17 cellular contexts compared by ENCODE assay signal in the genomic region with DNA sequence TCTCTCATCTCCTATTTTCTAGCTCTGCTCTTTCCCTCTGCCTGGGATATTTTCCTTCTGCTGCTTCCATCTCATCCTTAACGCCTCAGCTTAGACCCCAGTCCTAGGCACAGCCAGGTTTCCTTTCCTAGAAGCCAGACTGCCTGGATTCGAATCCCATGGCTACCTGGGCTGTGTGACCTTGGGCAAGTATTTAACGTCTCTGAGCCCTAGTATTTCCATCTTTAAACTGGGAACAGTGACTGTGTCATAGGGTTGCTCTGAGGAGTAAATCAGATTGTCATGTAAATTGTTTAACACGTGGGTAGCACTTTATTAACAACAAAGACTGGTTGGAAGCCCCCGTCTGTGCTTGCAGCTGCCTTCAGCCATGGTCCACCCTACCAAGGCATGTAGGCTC. TPM values are rescaled to one million over a fixed set of nuclear protein-coding genes. Genes with fewer than 3 reads are reported as not detected.
DNase-seq lines count a peak whose midpoint lies in the region; ATAC-seq and TF ChIP-seq lines count a peak whose summit lies in the region.
"Had no signal": no experiment of that assay in that cellular context is flagged by ENCODE, and none has a peak within 500 bp of the region (broad histone marks: within the 10 kb centered on the region; RNA-seq: fewer than 3 reads in every experiment).

No MANE protein-coding gene starts in this region.

- no peak overlapping the region for H3K4ac ChIP-seq in neuronal stem cell (ENCODE audit: low read length)

- H3K4me3 ChIP-seq in heart left ventricle (no peak overlapping the region), coronary artery (no peak overlapping the region), neuronal stem cell (ENCODE audit: low read length in 2 of 2) (no peak overlapping the region), transverse colon (no peak overlapping the region)
- H3K4me3 ChIP-seq: left lung had no signal

- ATAC-seq in heart left ventricle (no peak), GM21723 (IDR thresholded peaks at IDR 0.05; ENCODE audit: unreplicated experiment) (no peak), HG03045 (IDR thresholded peaks at IDR 0.05; ENCODE audit: unreplicated experiment) (no peak)
- ATAC-seq: left lung; stimulated activated memory B cell treated with anti-CD40 and anti-IgM and Interleukin-4, amounts not matched to agents 10 μg/mL and 1 μg/mL and 100 μg/mL, for 72 hours had no signal

- peaks cover 27 to 100% (median 95%) of the 10 kb centered on the region in 12 donors for H3K4me1 ChIP-seq in heart left ventricle
- peaks cover 9 to 18% of the 10 kb centered on the region in 2 donors for H3K4me1 ChIP-seq in neuronal stem cell (ENCODE audit: control insufficient read depth in 2 of 2, insufficient read depth in 1 of 2, low read depth in 1 of 2, low read length in 2 of 2)
- H3K4me1 ChIP-seq in transverse colon, result peaks cover 41 to 97% (median 71%) of the 10 kb centered on the region in 4 donors

- H2BK12ac ChIP-seq in neuronal stem cell (ENCODE audit: low read length), result no peak overlapping the region

- no peak overlapping the region for H2AFZ ChIP-seq in neuronal stem cell (ENCODE audit: low read length)

- H4K91ac ChIP-seq in neuronal stem cell (ENCODE audit: low read depth, low read length, poor library complexity), result no peak overlapping the region

- H2BK5ac ChIP-seq in neuronal stem cell (ENCODE audit: low read length), result no peak overlapping the region

- H4K8ac ChIP-seq in neuronal stem cell (ENCODE audit: low read depth, low read length), result no peak overlapping the region

- TF ChIP-seq CTCF in heart left ventricle (IDR thresholded peaks at IDR 0.05), result no peak
- TF ChIP-seq CTCF in coronary artery (IDR thresholded peaks at IDR 0.05), result no peak
- TF ChIP-seq CTCF in transverse colon (IDR thresholded peaks at IDR 0.05), result no peak
- TF ChIP-seq CTCF in GM13977 (IDR thresholded peaks at IDR 0.05; ENCODE audit: extremely low read depth, insufficient read depth, missing control alignments), result no peak

- H3K79me1 ChIP-seq in neuronal stem cell (ENCODE audit: low read depth, low read length), result no peaks in the 10 kb centered on the region

- intact Hi-C loops in heart left ventricle (cut with DNase I) (loop anchor here in 5 of 10 donors (2.0 to 10.0 kb wide), 5 partner anchors 15 to 125 kb away; no protein-coding TSS in a partner anchor), cardiac septum (cut with DNase I) (no loop called here), transverse colon (cut with DNase I; ENCODE audit: low total_unique reads) (no loop called here)

- H2BK15ac ChIP-seq in neuronal stem cell (ENCODE audit: low read length), result peak overlapping the region; percentile 42

- no peak overlapping the region for H2BK120ac ChIP-seq in neuronal stem cell (ENCODE audit: low read depth, low read length)

- DNase-seq in heart left ventricle (no peak), cardiac septum (ENCODE audit: low spot score) (no peak), coronary artery (ENCODE audit: low spot score) (no peak), neuronal stem cell (ENCODE audit: low spot score) (no peak), transverse colon (no peak), GM13977 (ENCODE audit: low spot score) (no peak)
- DNase-seq: endodermal cell; left lung; NCI-H345; NK-92 treated with Interleukin-12 subunit alpha and Interleukin-12 subunit beta, amount 100 ng/mL, for 24 hours had no signal

- no peaks in the 10 kb centered on the region for H3K36me3 ChIP-seq in heart left ventricle
- no peaks in the 10 kb centered on the region for H3K36me3 ChIP-seq in neuronal stem cell (replicated peaks in 1 of 2; ENCODE audit: control insufficient read depth in 2 of 2, insufficient read depth in 2 of 2, low read length in 2 of 2)
- no peaks in the 10 kb centered on the region for H3K36me3 ChIP-seq in transverse colon
- H3K36me3 ChIP-seq: left lung had no signal

- no peaks in the 10 kb centered on the region for H3K27me3 ChIP-seq in heart left ventricle
- peaks cover 0 to 30% (median 13%) of the 10 kb centered on the region in 3 experiments for H3K27me3 ChIP-seq in neuronal stem cell (ENCODE audit: control insufficient read depth in 3 of 3, insufficient read depth in 3 of 3, low read depth in 1 of 3, low read length in 3 of 3)
- H3K27me3 ChIP-seq in transverse colon, result no peaks in the 10 kb centered on the region

- H3K9me3 ChIP-seq in heart left ventricle (no peaks in the 10 kb centered on the region), neuronal stem cell (replicated peaks in 1 of 2; ENCODE audit: control insufficient read depth in 2 of 2, insufficient read depth in 1 of 2, low read depth in 1 of 2, low read length in 2 of 2) (no peaks in the 10 kb centered on the region), transverse colon (no peaks in the 10 kb centered on the region)
- H3K9me3 ChIP-seq: left lung had no signal

- no peak overlapping the region for H3K14ac ChIP-seq in neuronal stem cell (ENCODE audit: low read length)

- H3K27ac ChIP-seq in heart left ventricle (peak overlapping the region; percentile 29 to 99 (median 86)), coronary artery (peak overlapping the region; percentile 57 to 66), neuronal stem cell (replicated peaks; ENCODE audit: low read length) (no peak overlapping the region), transverse colon (peak overlapping the region in 3 of 4 donors; percentile 18 to 90 (median 58))
- H3K27ac ChIP-seq: left lung, RWPE1 had no signal

- no peak for TF ChIP-seq EP300 in transverse colon (IDR thresholded peaks at IDR 0.05; ENCODE audit: low read depth)

- WGBS in heart left ventricle, 4 donors, result 80 to 83% (median 81%) methylated on average over 5 of the region's 5 CpGs
- WGBS in neuronal stem cell (ENCODE audit: extremely low coverage in 2 of 2, insufficient read length in 2 of 2, insufficient replicate concordance in 1 of 2), 2 donors, result no CpG with 5 or more reads among the region's 5 CpGs
- 88 to 90% methylated on average over 3 to 5 of the region's 5 CpGs for WGBS in transverse colon (ENCODE audit: low coverage in 1 of 2), 2 donors

- H3K9ac ChIP-seq in neuronal stem cell (ENCODE audit: low read depth, low read length, poor library complexity), result no peak overlapping the region

- TF ChIP-seq POLR2A in heart left ventricle (IDR thresholded peaks at IDR 0.05) (no peak), transverse colon (IDR thresholded peaks at IDR 0.05) (no peak)

- H3K4me2 ChIP-seq in neuronal stem cell (ENCODE audit: insufficient read depth, low read length, poor library complexity, severe bottlenecking), result no peak overlapping the region

- H3K23ac ChIP-seq in neuronal stem cell (ENCODE audit: low read depth, low read length, poor library complexity), result no peak overlapping the region

- no peak overlapping the region for H3K18ac ChIP-seq in neuronal stem cell (ENCODE audit: low read length)

- in situ Hi-C loops in transverse colon (cut with MboI; ENCODE audit: low pct_ligation_motif_present in 1 of 4, low pct_unique_long_range_greater_than_20kb in 1 of 4, low sequenced_read_pairs in 3 of 4), result loop anchor here in 1 of 4 donors (25.0 kb wide), 1 partner anchor 187 kb away; no protein-coding TSS in a partner anchor
- in situ Hi-C loops in GM13977 (cut with MboI; ENCODE audit: low pct_unique_long_range_greater_than_20kb, low sequenced_read_pairs, unreplicated experiment), result loop anchor here (25.0 kb wide), 2 partner anchors 287 to 462 kb away; no protein-coding TSS in a partner anchor

- peak overlapping the region; percentile 11 for H2AK5ac ChIP-seq in neuronal stem cell (ENCODE audit: low read depth, low read length)

RNA-seq across cellular contexts. Expression of gene DHRS3, which starts 18.4 kb away (rescaled TPM):
- total RNA-seq in heart left ventricle (10 to 100 TPM; 28.6 to 84.0 (median 59.9) TPM), cardiac septum (41.8 TPM), transverse colon (100 to 1,000 TPM in 2 of 4 donors, 10 to 100 TPM in 2; 55.3 to 122 (median 103) TPM)
- polyA plus RNA-seq in heart left ventricle, result 100 to 1,000 TPM in 1 of 2 donors, 10 to 100 TPM in 1; 39.7 to 102 TPM
- 0.75 TPM for polyA plus RNA-seq in neuronal stem cell (2013, experiment 1 of 2)
- 0.76 TPM for polyA plus RNA-seq in neuronal stem cell (2013, experiment 2 of 2)

RNA-seq across cellular contexts. Expression of gene AADACL4, which starts 44.2 kb away (rescaled TPM):
- total RNA-seq in heart left ventricle (not detected), cardiac septum (not detected), transverse colon (not detected)
- not detected for polyA plus RNA-seq in heart left ventricle
- not detected for polyA plus RNA-seq in neuronal stem cell (2013, experiment 1 of 2)
- not detected for polyA plus RNA-seq in neuronal stem cell (2013, experiment 2 of 2)
- total RNA-seq: activated T-helper 2 cell treated with anti-CD3 and anti-CD28 coated beads, Interferon-gamma antibody, Interleukin-2, Interleukin-4, amounts not matched to agents 10 μg/mL and 5 μg/mL and 100 μg/mL, durations not matched to agents 14 hours and 24 hours and 36 hours; endodermal cell; left lung; M059J; posterior vena cava had no signal
